ENCODE assay signal across 8 cellular contexts in genomic region chr19:42397315-42398166, GRCh38. TPM values are rescaled to one million over a fixed set of nuclear protein-coding genes. Genes with fewer than 3 reads are reported as not detected.
DNase-seq lines count a peak whose midpoint lies in the region; ATAC-seq, FAIRE-seq and TF ChIP-seq lines count a peak whose summit lies in the region.

No MANE protein-coding gene starts in this region.

- FAIRE-seq in HepG2 (lab: Jason Lieb, UNC), result no peak

- H3K4me1 ChIP-seq in adrenal gland (replicated peaks in 1 of 2) (peaks cover 6 to 30% of the 10 kb centered on the region in 2 donors), HepG2 (ENCODE audit: insufficient read depth, low read length) (peaks cover 12% of the 10 kb centered on the region; the same call in 1 of the 2 replicates), thyroid gland (peaks cover 12 to 28% of the 10 kb centered on the region in 2 donors)

- H3K9me3 Mint-ChIP-seq in activated T-cell treated with anti-CD3 and anti-CD28 coated beads, Interleukin-2, amount 50 U/mL, for 4 hours, result no peaks in the 10 kb centered on the region

- no peaks in the 10 kb centered on the region for H3K79me2 ChIP-seq in HepG2 (ENCODE audit: insufficient read depth, low read length)

- H3K27ac ChIP-seq in adrenal gland (peak overlapping the region in 4 of 5 donors; percentile 33 to 90 (median 65)), HepG2 (ENCODE audit: extremely low read length, insufficient read depth, low read length) (no peak overlapping the region), thyroid gland (peak overlapping the region in 2 of 3 donors; percentile 51 to 52)

- no peak for TF ChIP-seq CTCF in adrenal gland (IDR thresholded peaks at IDR 0.05)
- no peak for TF ChIP-seq CTCF in HepG2 (CRISPR knock-in tag; IDR thresholded peaks at IDR 0.05)
- TF ChIP-seq CTCF in thyroid gland (IDR thresholded peaks at IDR 0.05), result no peak

- no peak for ATAC-seq in activated T-cell treated with anti-CD3 and anti-CD28 coated beads, Interleukin-2, amount 50 U/mL, for 4 hours
- ATAC-seq in HepG2 (peak; percentile 16; the same call in 2 of the 3 replicates), HG02798 (IDR thresholded peaks at IDR 0.05; ENCODE audit: poor library complexity, unreplicated experiment) (no peak), HG03097 (IDR thresholded peaks at IDR 0.05; ENCODE audit: low FRiP score, unreplicated experiment) (no peak)

- no peak overlapping the region for H2AFZ ChIP-seq in HepG2 (ENCODE audit: low read length)

- H3K27me3 ChIP-seq in adrenal gland (no peaks in the 10 kb centered on the region), HepG2 (ENCODE audit: control insufficient read depth in 1 of 2, insufficient read depth in 2 of 2, low read length in 2 of 2) (peaks cover 6 to 44% of the 10 kb centered on the region in 2 experiments), thyroid gland (no peaks in the 10 kb centered on the region)

- TF ChIP-seq EP300 in HepG2 (IDR thresholded peaks at IDR 0.05; ENCODE audit: low read depth in 2 of 2, low read length in 2 of 2) (no peak), HepG2 (CRISPR knock-in tag; IDR thresholded peaks at IDR 0.05; ENCODE audit: borderline replicate concordance) (no peak)

- peaks cover 3% of the 10 kb centered on the region for H3K27me3 Mint-ChIP-seq in activated T-cell treated with anti-CD3 and anti-CD28 coated beads, Interleukin-2, amount 50 U/mL, for 4 hours (ENCODE audit: low read depth)

- no TSS peak for BruUV-seq in HepG2 (replicated peaks; lab: Mats Ljungman, UMichigan)

- no peak for DNase-seq in activated T-cell treated with anti-CD3 and anti-CD28 coated beads, Interleukin-2, amount 50 U/mL, for 4 hours
- DNase-seq in activated T-cell treated with anti-CD3 and anti-CD28 coated beads, Interleukin-2, amount 50 U/mL, for 1 hour, result no peak
- peak in 2 of 7 donors; percentile 38 to 42 for DNase-seq in adrenal gland
- DNase-seq in HepG2 (ENCODE audit: low spot score), result no peak
- DNase-seq in thyroid gland, result peak in 1 of 2 donors; percentile 14
- DNase-seq in medulla oblongata (ENCODE audit: extremely low spot score), result no peak

- H3K9me3 ChIP-seq in adrenal gland (replicated peaks in 1 of 3) (no peaks in the 10 kb centered on the region), HepG2 (ENCODE audit: low read length) (no peaks in the 10 kb centered on the region), thyroid gland (no peaks in the 10 kb centered on the region)

- H3K9ac ChIP-seq in HepG2 (ENCODE audit: insufficient read depth, low read depth, low read length), result no peak overlapping the region

- H3K4me3 ChIP-seq in adrenal gland, result peak overlapping the region in 2 of 4 donors; percentile 24 to 62
- H3K4me3 ChIP-seq in HepG2 (replicated peaks in 1 of 3; ENCODE audit: insufficient read depth in 1 of 3, low read depth in 2 of 3, low read length in 3 of 3), result no peak overlapping the region
- peak overlapping the region in 2 of 3 donors; percentile 10 to 40 for H3K4me3 ChIP-seq in thyroid gland (replicated peaks in 1 of 3)

- H3K4me2 ChIP-seq in HepG2 (ENCODE audit: low read depth, low read length), result no peak overlapping the region

- intact Hi-C loops in adrenal gland (cut with DNase I) (no loop called here), HepG2 (cut with micrococcal nuclease; ENCODE audit: unreplicated experiment) (loop anchor here (1.0 kb wide), 1 partner anchor 10 kb away; no protein-coding TSS in a partner anchor), thyroid gland (cut with DNase I) (no loop called here)

- POLR2A ChIA-PET in HepG2 (lab: Yijun Ruan, JAX), result no interaction called here

- TF ChIP-seq RAD21 in HepG2 (CRISPR knock-in tag; IDR thresholded peaks at IDR 0.05), result no peak

- TF ChIP-seq POLR2A in adrenal gland (IDR thresholded peaks at IDR 0.05) (no peak), HepG2 (IDR thresholded peaks at IDR 0.05; ENCODE audit: insufficient read depth in 1 of 2, low read depth in 2 of 2, low read length in 2 of 2) (no peak), thyroid gland (IDR thresholded peaks at IDR 0.05) (no peak)

- H3K36me3 ChIP-seq in adrenal gland (replicated peaks in 1 of 2) (no peaks in the 10 kb centered on the region), HepG2 (replicated peaks in 1 of 2; ENCODE audit: control insufficient read depth in 1 of 2, insufficient read depth in 2 of 2, low read length in 2 of 2) (no peaks in the 10 kb centered on the region), thyroid gland (no peaks in the 10 kb centered on the region)

- no peaks in the 10 kb centered on the region for H4K20me1 ChIP-seq in HepG2 (ENCODE audit: insufficient read depth, low read length)

- peak overlapping the region; percentile 94 for H3K4me3 Mint-ChIP-seq in activated T-cell treated with anti-CD3 and anti-CD28 coated beads, Interleukin-2, amount 50 U/mL, for 4 hours

- CTCF ChIA-PET in HepG2 (lab: Yijun Ruan, JAX; ENCODE audit: low intra/inter-chr PET ratio, low total read pairs), result no interaction called here

- in situ Hi-C loops in HepG2 (cut with HindIII; ENCODE audit: extremely low pct_ligation_motif_present, low pct_unique_long_range_greater_than_20kb), result no loop called here

- peaks cover 36% of the 10 kb centered on the region for H3K4me1 Mint-ChIP-seq in activated T-cell treated with anti-CD3 and anti-CD28 coated beads, Interleukin-2, amount 50 U/mL, for 4 hours (ENCODE audit: low read depth)

- H3K36me3 Mint-ChIP-seq in activated T-cell treated with anti-CD3 and anti-CD28 coated beads, Interleukin-2, amount 50 U/mL, for 4 hours (ENCODE audit: insufficient read depth), result no peaks in the 10 kb centered on the region

- WGBS in adrenal gland, 4 donors, result 29 to 36% (median 33%) methylated on average over 20 to 22 of the region's 22 CpGs
- 27% methylated on average over 21 of the region's 22 CpGs for WGBS in HepG2 (ENCODE audit: low lambda C conversion rate)
- WGBS in thyroid gland, 2 donors, result 27 to 31% methylated on average over 22 of the region's 22 CpGs

RNA-seq across cellular contexts. Expression of gene CNFN, which starts 7.4 kb away (rescaled TPM):
- total RNA-seq in activated T-cell treated with anti-CD3 and anti-CD28 coated beads, Interleukin-2, amount 50 U/mL, for 4 hours, result not detected
- 1 to 10 TPM in 6 of 8 donors, not detected in 2; 2.3 to 4.7 (median 3.5) TPM for total RNA-seq in adrenal gland
- 10 to 100 TPM in 1 of 3 donors, 1 to 10 TPM in 2; 1.2 to 20.9 (median 7.4) TPM for polyA plus RNA-seq in adrenal gland
- total RNA-seq in HepG2 (2016; rRNA removed; fragmentation: Illumina TruSeq; extraction: Trizol), result 0.35 TPM in 1 of 2 replicates, not detected in the other
- total RNA-seq in HepG2 (2016; cell fraction: cytosol; rRNA removed; fragmentation: Illumina TruSeq; extraction: Trizol; ENCODE audit: low read depth), result not detected in 2 replicates
- total RNA-seq in HepG2 (2016; cell fraction: insoluble cytoplasmic fraction; rRNA removed; fragmentation: Illumina TruSeq; extraction: Trizol), result not detected in 2 replicates
- total RNA-seq in HepG2 (2016; cell fraction: membrane; rRNA removed; fragmentation: Illumina TruSeq; extraction: Trizol), result not detected in 2 replicates
- total RNA-seq in HepG2 (2016; cell fraction: nucleus; rRNA removed; fragmentation: Illumina TruSeq; extraction: Trizol), result not detected in 2 replicates
- 1.0 and 1.1 TPM in 2 replicates for polyA plus RNA-seq in HepG2 (2011; rRNA removed)
- polyA plus RNA-seq in HepG2 (2011; cell fraction: cytosol; rRNA removed), result 0.68 and 1.7 TPM in 2 replicates
- polyA plus RNA-seq in HepG2 (2011; cell fraction: nucleus; rRNA removed), result 0.84 and 1.9 TPM in 2 replicates
- 1.2 and 1.7 TPM in 2 replicates for polyA plus RNA-seq in HepG2 (2012)
- polyA plus RNA-seq in HepG2 (2016; cell fraction: cytosol; fragmentation: Illumina TruSeq; extraction: Trizol; ENCODE audit: low read depth), result 0.83 and 1.2 TPM in 2 replicates
- 0.75 TPM in 1 of 2 replicates, not detected in the other for polyA plus RNA-seq in HepG2 (2016; cell fraction: insoluble cytoplasmic fraction; fragmentation: Illumina TruSeq; extraction: Trizol; ENCODE audit: low read depth)
- polyA plus RNA-seq in HepG2 (2016; cell fraction: membrane; fragmentation: Illumina TruSeq; extraction: Trizol; ENCODE audit: low read depth), result 1.1 and 1.3 TPM in 2 replicates
- polyA plus RNA-seq in HepG2 (2016; cell fraction: nucleus; fragmentation: Illumina TruSeq; extraction: Trizol; ENCODE audit: insufficient read depth, low read depth), result not detected in 2 replicates
- 1.3 TPM in 1 of 2 replicates, not detected in the other for polyA minus RNA-seq in HepG2 (2011; rRNA and poly(A)+ RNA removed; ENCODE audit: low replicate concordance)
- polyA minus RNA-seq in HepG2 (2011; cell fraction: cytosol; rRNA and poly(A)+ RNA removed), result not detected in 2 replicates
- polyA minus RNA-seq in HepG2 (2011; cell fraction: nucleus; rRNA and poly(A)+ RNA removed), result not detected in 2 replicates
- 1 to 10 TPM in 1 of 4 donors, not detected in 3; 1.0 TPM for total RNA-seq in thyroid gland

RNA-seq across cellular contexts. Expression of gene LIPE, which starts 29.6 kb away (rescaled TPM):
- total RNA-seq in activated T-cell treated with anti-CD3 and anti-CD28 coated beads, Interleukin-2, amount 50 U/mL, for 4 hours, result 10 to 100 TPM; 23.0 to 29.1 (median 28.0) TPM
- 100 to 1,000 TPM in 1 of 8 donors, 10 to 100 TPM in 7; 11.2 to 230 (median 43.3) TPM for total RNA-seq in adrenal gland
- 100 to 1,000 TPM in 1 of 3 donors, 10 to 100 TPM in 2; 29.9 to 204 (median 68.6) TPM for polyA plus RNA-seq in adrenal gland
- total RNA-seq in HepG2 (2016; rRNA removed; fragmentation: Illumina TruSeq; extraction: Trizol), result not detected in 2 replicates
- not detected in 2 replicates for total RNA-seq in HepG2 (2016; cell fraction: cytosol; rRNA removed; fragmentation: Illumina TruSeq; extraction: Trizol; ENCODE audit: low read depth)
- not detected in 2 replicates for total RNA-seq in HepG2 (2016; cell fraction: insoluble cytoplasmic fraction; rRNA removed; fragmentation: Illumina TruSeq; extraction: Trizol)
- total RNA-seq in HepG2 (2016; cell fraction: membrane; rRNA removed; fragmentation: Illumina TruSeq; extraction: Trizol), result not detected in 2 replicates
- total RNA-seq in HepG2 (2016; cell fraction: nucleus; rRNA removed; fragmentation: Illumina TruSeq; extraction: Trizol), result not detected in 2 replicates
- polyA plus RNA-seq in HepG2 (2011; rRNA removed), result 0.20 TPM in 1 of 2 replicates, not detected in the other
- polyA plus RNA-seq in HepG2 (2011; cell fraction: cytosol; rRNA removed), result 0.08 and 0.13 TPM in 2 replicates
- 0.03 TPM in 1 of 2 replicates, not detected in the other for polyA plus RNA-seq in HepG2 (2011; cell fraction: nucleus; rRNA removed)
- 0.13 and 0.15 TPM in 2 replicates for polyA plus RNA-seq in HepG2 (2012)
- polyA plus RNA-seq in HepG2 (2016; cell fraction: cytosol; fragmentation: Illumina TruSeq; extraction: Trizol; ENCODE audit: low read depth), result not detected in 2 replicates
- polyA plus RNA-seq in HepG2 (2016; cell fraction: insoluble cytoplasmic fraction; fragmentation: Illumina TruSeq; extraction: Trizol; ENCODE audit: low read depth), result not detected in 2 replicates
- not detected in 2 replicates for polyA plus RNA-seq in HepG2 (2016; cell fraction: membrane; fragmentation: Illumina TruSeq; extraction: Trizol; ENCODE audit: low read depth)
- not detected in 2 replicates for polyA plus RNA-seq in HepG2 (2016; cell fraction: nucleus; fragmentation: Illumina TruSeq; extraction: Trizol; ENCODE audit: insufficient read depth, low read depth)
- polyA minus RNA-seq in HepG2 (2011; rRNA and poly(A)+ RNA removed; ENCODE audit: low replicate concordance), result not detected in 2 replicates
- not detected in 2 replicates for polyA minus RNA-seq in HepG2 (2011; cell fraction: cytosol; rRNA and poly(A)+ RNA removed)
- polyA minus RNA-seq in HepG2 (2011; cell fraction: nucleus; rRNA and poly(A)+ RNA removed), result not detected in 2 replicates
- 10 to 100 TPM in 1 of 4 donors, 1 to 10 TPM in 3; 4.0 to 10.0 (median 7.4) TPM for total RNA-seq in thyroid gland

RNA-seq across cellular contexts. Expression of gene CXCL17, which starts 45.2 kb away (rescaled TPM):
- not detected for total RNA-seq in activated T-cell treated with anti-CD3 and anti-CD28 coated beads, Interleukin-2, amount 50 U/mL, for 4 hours
- total RNA-seq in adrenal gland (under 1 TPM in 2 of 8 donors, not detected in 6; 0.34 to 0.50 TPM), HepG2 (2016; rRNA removed; fragmentation: Illumina TruSeq; extraction: Trizol) (not detected in 2 replicates), thyroid gland (not detected)
- polyA plus RNA-seq in adrenal gland (under 1 TPM in 1 of 3 donors, not detected in 2; 0.27 TPM), HepG2 (2011; rRNA removed) (0.10 and 0.12 TPM in 2 replicates)
- not detected in 2 replicates for total RNA-seq in HepG2 (2016; cell fraction: cytosol; rRNA removed; fragmentation: Illumina TruSeq; extraction: Trizol; ENCODE audit: low read depth)
- not detected in 2 replicates for total RNA-seq in HepG2 (2016; cell fraction: insoluble cytoplasmic fraction; rRNA removed; fragmentation: Illumina TruSeq; extraction: Trizol)
- total RNA-seq in HepG2 (2016; cell fraction: membrane; rRNA removed; fragmentation: Illumina TruSeq; extraction: Trizol), result not detected in 2 replicates
- not detected in 2 replicates for total RNA-seq in HepG2 (2016; cell fraction: nucleus; rRNA removed; fragmentation: Illumina TruSeq; extraction: Trizol)
- 0.06 and 0.07 TPM in 2 replicates for polyA plus RNA-seq in HepG2 (2011; cell fraction: cytosol; rRNA removed)
- not detected in 2 replicates for polyA plus RNA-seq in HepG2 (2011; cell fraction: nucleus; rRNA removed)
- polyA plus RNA-seq in HepG2 (2012), result 0.23 TPM in 1 of 2 replicates, not detected in the other
- not detected in 2 replicates for polyA plus RNA-seq in HepG2 (2016; cell fraction: cytosol; fragmentation: Illumina TruSeq; extraction: Trizol; ENCODE audit: low read depth)
- not detected in 2 replicates for polyA plus RNA-seq in HepG2 (2016; cell fraction: insoluble cytoplasmic fraction; fragmentation: Illumina TruSeq; extraction: Trizol; ENCODE audit: low read depth)
- not detected in 2 replicates for polyA plus RNA-seq in HepG2 (2016; cell fraction: membrane; fragmentation: Illumina TruSeq; extraction: Trizol; ENCODE audit: low read depth)
- not detected in 2 replicates for polyA plus RNA-seq in HepG2 (2016; cell fraction: nucleus; fragmentation: Illumina TruSeq; extraction: Trizol; ENCODE audit: insufficient read depth, low read depth)
- polyA minus RNA-seq in HepG2 (2011; rRNA and poly(A)+ RNA removed; ENCODE audit: low replicate concordance), result not detected in 2 replicates
- polyA minus RNA-seq in HepG2 (2011; cell fraction: cytosol; rRNA and poly(A)+ RNA removed), result not detected in 2 replicates
- not detected in 2 replicates for polyA minus RNA-seq in HepG2 (2011; cell fraction: nucleus; rRNA and poly(A)+ RNA removed)

Comparison
In these comparisons a context has a peak if more than half of its experiments do, and no peak if none do; other contexts are left out.
1. H3K4me3 ChIP-seq: peak in thyroid gland (2 of 3); none in HepG2 (0 of 3).